ENCODE assay signal across 9 cellular contexts in the genomic region with DNA sequence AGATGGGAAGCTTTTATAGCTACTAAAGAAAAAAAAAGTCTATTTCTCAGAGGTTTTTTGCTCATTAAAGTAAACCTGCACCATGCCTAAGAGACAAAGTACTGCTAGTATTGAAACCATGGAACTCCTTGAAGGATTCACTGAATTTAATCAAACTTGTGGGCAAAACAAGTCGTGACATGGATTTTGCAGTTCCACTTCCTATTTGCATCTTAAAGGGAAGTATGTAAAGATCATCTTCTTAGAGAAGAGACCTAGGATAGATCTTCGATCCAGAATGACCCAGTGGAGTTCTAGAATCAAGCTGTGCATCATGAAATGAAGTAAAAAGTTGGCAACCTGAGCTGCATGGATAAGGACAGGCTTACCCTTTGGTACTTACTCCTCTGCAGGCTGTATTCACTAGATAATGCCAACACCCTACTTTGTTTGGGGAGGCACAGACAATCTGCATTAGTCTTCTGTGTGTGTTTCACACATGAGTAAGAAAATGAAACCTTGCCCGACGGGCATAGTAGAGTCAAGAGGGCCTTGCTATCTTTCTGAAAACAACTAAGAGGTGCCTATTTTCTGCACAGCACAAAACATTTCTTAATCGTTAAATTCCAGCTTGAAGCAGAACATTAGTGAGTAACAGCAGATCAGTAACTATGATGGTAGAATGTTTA. TPM values are rescaled to one million over a fixed set of nuclear protein-coding genes. Genes with fewer than 3 reads are reported as not detected.
DNase-seq lines count a peak whose midpoint lies in the region; ATAC-seq and TF ChIP-seq lines count a peak whose summit lies in the region.
"Had no signal": no experiment of that assay in that cellular context is flagged by ENCODE, and none has a peak within 500 bp of the region (broad histone marks: within the 10 kb centered on the region; RNA-seq: fewer than 3 reads in every experiment).

No MANE protein-coding gene starts in this region.

- peaks cover 52 to 76% (median 56%) of the 10 kb centered on the region in 3 donors for H3K4me1 Mint-ChIP-seq in T-cell

- no peaks in the 10 kb centered on the region for H3K27me3 Mint-ChIP-seq in T-cell

- CTCF ChIA-PET in T-cell (lab: Charles Lee), result interaction anchor here (1.0 to 3.4 kb wide), 6 partner anchors 11 to 117 kb away, joined by 3 to 44 read pairs (median 4); no protein-coding TSS in a partner anchor

- POLR2A ChIA-PET in T-cell (lab: Charles Lee), result interaction anchor here (0.5 to 3.1 kb wide), 10 partner anchors 8 to 39 kb away, joined by 3 to 152 read pairs (median 4); no protein-coding TSS in a partner anchor

- H3K27ac ChIP-seq in foreskin keratinocyte, result peak overlapping the region; percentile 27
- peak overlapping the region; percentile 54 for H3K27ac ChIP-seq in thymus (ENCODE audit: low read depth)
- H3K27ac ChIP-seq in prostate gland, result no peak overlapping the region

- no peak for TF ChIP-seq POLR2A in prostate gland (IDR thresholded peaks at IDR 0.05)

- H3K4me1 ChIP-seq in foreskin keratinocyte, result peaks cover 11% of the 10 kb centered on the region
- peaks cover 7% of the 10 kb centered on the region for H3K4me1 ChIP-seq in thymus (ENCODE audit: control insufficient read depth, insufficient read depth, low read length)
- H3K4me1 ChIP-seq in prostate gland (replicated peaks), result no peaks in the 10 kb centered on the region

- no peaks in the 10 kb centered on the region for H3K36me3 ChIP-seq in thymus (ENCODE audit: control insufficient read depth, insufficient read depth)
- no peaks in the 10 kb centered on the region for H3K36me3 ChIP-seq in prostate gland

- TF ChIP-seq CTCF in foreskin keratinocyte (conservative IDR thresholded peaks at IDR 0.05), result no peak
- no peak for TF ChIP-seq CTCF in prostate gland (IDR thresholded peaks at IDR 0.05)

- peak overlapping the region; percentile 96 to 97 for H3K27ac Mint-ChIP-seq in T-cell

- 40% methylated on average over 5 of the region's 5 CpGs for WGBS in thymus
- WGBS in prostate gland, result 60% methylated on average over 5 of the region's 5 CpGs

- ATAC-seq in T-cell (replicated peaks in 1 of 4) (no peak), foreskin keratinocyte (peak; percentile 36)

- H3K9me3 Mint-ChIP-seq in T-cell, result no peaks in the 10 kb centered on the region

- H3K9me3 ChIP-seq in thymus (ENCODE audit: control insufficient read depth), result no peaks in the 10 kb centered on the region
- no peaks in the 10 kb centered on the region for H3K9me3 ChIP-seq in prostate gland

- H3K4me3 Mint-ChIP-seq in T-cell, result peak overlapping the region; percentile 95 to 96 (median 96)

- peak; percentile 20 for DNase-seq in activated naive CD4-positive, alpha-beta T cell treated with Interleukin-2 at 50 U/mL for 16 hours
- DNase-seq in activated naive CD4-positive, alpha-beta T cell (lab: John Stamatoyannopoulos, UW), result no peak
- DNase-seq in T-cell (peak in 1 of 34 experiments; percentile 16), foreskin keratinocyte (peak in 1 of 2 donors; percentile 25), prostate gland (ENCODE audit: low spot score) (no peak), GM19238 (ENCODE audit: insufficient read length, low spot score) (no peak), AML-193 (lab: John Stamatoyannopoulos, UW) (no peak)
- DNase-seq: activated CD4-positive, CD25-positive, alpha-beta regulatory T cell treated with anti-CD3 and anti-CD28 coated beads, Interleukin-2, amount 50 U/mL, for 72 hours had no signal

- H3K27me3 ChIP-seq in foreskin keratinocyte, result no peaks in the 10 kb centered on the region
- no peaks in the 10 kb centered on the region for H3K27me3 ChIP-seq in thymus (ENCODE audit: control insufficient read depth, insufficient read depth)
- no peaks in the 10 kb centered on the region for H3K27me3 ChIP-seq in prostate gland (replicated peaks; ENCODE audit: insufficient read depth)

- H3K4me3 ChIP-seq in thymus (ENCODE audit: low read length) (peak overlapping the region; percentile 47), prostate gland (no peak overlapping the region)

- peaks cover 4% of the 10 kb centered on the region for H3K36me3 Mint-ChIP-seq in T-cell

- intact Hi-C loops in prostate gland (cut with DNase I), result no loop called here

RNA-seq across cellular contexts. Expression of gene GNG2, which starts 1.9 kb away (rescaled TPM):
- total RNA-seq in T-cell (100 to 1,000 TPM in 2 of 5 donors, 10 to 100 TPM in 3; 82.2 to 197 (median 99.0) TPM), foreskin keratinocyte (6.7 and 10.9 TPM in 2 replicates), prostate gland (100 to 1,000 TPM in 1 of 2 donors, 1 to 10 TPM in 1; 2.7 to 120 TPM)
- polyA plus RNA-seq in foreskin keratinocyte (5.9 and 7.4 TPM in 2 replicates), thymus (43.6 TPM)

Comparison
In these comparisons a context has a peak if more than half of its experiments do, and no peak if none do; other contexts are left out.
1. H3K27ac ChIP-seq: peak in foreskin keratinocyte (single experiment) and thymus (single experiment); none in prostate gland (0 of 2).